Comparison of ENCODE assay signal across 13 cellular contexts in genomic region chr3:113832477-113833164, GRCh38. TPM values are rescaled to one million over a fixed set of nuclear protein-coding genes. Genes with fewer than 3 reads are reported as not detected.
DNase-seq lines count a peak whose midpoint lies in the region; ATAC-seq, FAIRE-seq and TF ChIP-seq lines count a peak whose summit lies in the region.
"Had no signal": no experiment of that assay in that cellular context is flagged by ENCODE, and none has a peak within 500 bp of the region (broad histone marks: within the 10 kb centered on the region; RNA-seq: fewer than 3 reads in every experiment).

No MANE protein-coding gene starts in this region.

- H3K4me1 Mint-ChIP-seq in effector memory CD8-positive, alpha-beta T cell (ENCODE audit: low read depth in 2 of 2): peaks cover 5 to 13% of the 10 kb centered on the region in 2 donors

- H3K27ac ChIP-seq in endothelial cell of umbilical vein (ENCODE audit: insufficient read depth, low read depth, low read length): peak overlapping the region; percentile 24
- H3K27ac ChIP-seq: tibial nerve had no signal

- H3K27me3 ChIP-seq in endothelial cell of umbilical vein (ENCODE audit: control insufficient read depth in 2 of 2, insufficient read depth in 2 of 2, low read length in 2 of 2): no peaks in the 10 kb centered on the region
- H3K27me3 ChIP-seq: tibial nerve had no signal

- ATAC-seq in GM18505 (IDR thresholded peaks at IDR 0.05; ENCODE audit: unreplicated experiment) (peak; percentile 42), GM21447 (IDR thresholded peaks at IDR 0.05; ENCODE audit: unreplicated experiment) (peak; percentile 35), HG03442 (IDR thresholded peaks at IDR 0.05; ENCODE audit: unreplicated experiment) (peak; percentile 52)
- no peak for ATAC-seq in effector memory CD8-positive, alpha-beta T cell (replicated peaks)
- ATAC-seq: WTC11 had no signal

- H3K36me3 ChIP-seq in endothelial cell of umbilical vein (ENCODE audit: control insufficient read depth in 2 of 2, extremely low read depth in 1 of 2, insufficient read depth in 2 of 2, low read length in 2 of 2): no peaks in the 10 kb centered on the region
- H3K36me3 ChIP-seq: tibial nerve had no signal

- H3K27me3 Mint-ChIP-seq in effector memory CD8-positive, alpha-beta T cell: no peaks in the 10 kb centered on the region
- H3K27me3 Mint-ChIP-seq: CD4-positive, alpha-beta memory T cell had no signal

- DNase-seq in endothelial cell of umbilical vein (ENCODE audit: low read depth, low spot score) (no peak), GM10266 (ENCODE audit: extremely low spot score) (no peak), retina (no peak), NCI-H82 treated with DMSO at 0.1 percent for 48 hours (lab: John Stamatoyannopoulos, UW; ENCODE audit: unreplicated experiment) (no peak)
- no peak for DNase-seq in effector memory CD8-positive, alpha-beta T cell
- DNase-seq: CD4-positive, alpha-beta memory T cell; endodermal cell; NCI-H1436 treated with DMSO at 0.1 percent for 48 hours had no signal

- BruUV-seq in endothelial cell of umbilical vein (replicated peaks; lab: Mats Ljungman, UMichigan): no TSS peak

- H3K27ac Mint-ChIP-seq in effector memory CD8-positive, alpha-beta T cell: no peak overlapping the region
- H3K27ac Mint-ChIP-seq: CD4-positive, alpha-beta memory T cell; endodermal cell; WTC11 had no signal

- no peaks in the 10 kb centered on the region for H4K20me1 ChIP-seq in endothelial cell of umbilical vein (replicated peaks; ENCODE audit: control insufficient read depth, extremely low read depth, insufficient read depth, low read length)

- no peaks in the 10 kb centered on the region for H3K79me2 ChIP-seq in endothelial cell of umbilical vein (ENCODE audit: control insufficient read depth, insufficient read depth, low read length)

- H2AFZ ChIP-seq in endothelial cell of umbilical vein (ENCODE audit: low read depth, low read length): no peak overlapping the region

- H3K4me3 Mint-ChIP-seq in effector memory CD8-positive, alpha-beta T cell: no peak overlapping the region
- H3K4me3 Mint-ChIP-seq: CD4-positive, alpha-beta memory T cell; endodermal cell; WTC11 had no signal

- no peaks in the 10 kb centered on the region for H3K9me1 ChIP-seq in endothelial cell of umbilical vein (replicated peaks; ENCODE audit: control insufficient read depth, extremely low read depth, insufficient read depth, low read length)

- H3K4me3 ChIP-seq in endothelial cell of umbilical vein (replicated peaks in 1 of 3; ENCODE audit: insufficient read depth in 1 of 3, low read depth in 1 of 3, low read length in 3 of 3): no peak overlapping the region
- H3K4me3 ChIP-seq: tibial nerve had no signal

- no peaks in the 10 kb centered on the region for H3K9me3 ChIP-seq in endothelial cell of umbilical vein (replicated peaks; ENCODE audit: control insufficient read depth, insufficient read depth, low read length)

- intact Hi-C loops in endothelial cell of umbilical vein (cut with micrococcal nuclease): no loop called here

- H3K9me3 Mint-ChIP-seq in effector memory CD8-positive, alpha-beta T cell: peaks cover 2 to 8% of the 10 kb centered on the region in 2 donors
- H3K9me3 Mint-ChIP-seq: endodermal cell, WTC11 had no signal

- POLR2A ChIA-PET in endothelial cell of umbilical vein (lab: Charles Lee): no interaction called here

- CTCF ChIA-PET in endothelial cell of umbilical vein (lab: Charles Lee): no interaction called here

- no peak overlapping the region for H3K4me2 ChIP-seq in endothelial cell of umbilical vein (ENCODE audit: insufficient read depth, low read length)

- TF ChIP-seq CTCF in endothelial cell of umbilical vein (IDR thresholded peaks at IDR 0.05; ENCODE audit: extremely low read depth in 1 of 2, insufficient read depth in 1 of 2, low read depth in 1 of 2, low read length in 2 of 2) (no peak), GM10266 (IDR thresholded peaks at IDR 0.05; ENCODE audit: control insufficient read depth, insufficient read depth, low read depth, missing control alignments) (no peak)

- dilution Hi-C loops in endothelial cell of umbilical vein (cut with MboI; ENCODE audit: extremely low pct_ligation_motif_present, low sequenced_read_pairs): no loop called here

- H3K4me1 ChIP-seq in endothelial cell of umbilical vein (ENCODE audit: control insufficient read depth, extremely low read depth, insufficient read depth, low read length): peaks cover 23% of the 10 kb centered on the region

- TF ChIP-seq POLR2A in GM18505 (IDR thresholded peaks at IDR 0.05; ENCODE audit: borderline replicate concordance, extremely low read depth, insufficient read depth, insufficient read length): no peak
- no peak for TF ChIP-seq POLR2A in endothelial cell of umbilical vein (IDR thresholded peaks at IDR 0.05; ENCODE audit: low read depth, low read length)

- no peak overlapping the region for H3K9ac ChIP-seq in endothelial cell of umbilical vein (replicated peaks; ENCODE audit: extremely low read depth, insufficient read depth, low read length)

- H3K36me3 Mint-ChIP-seq in effector memory CD8-positive, alpha-beta T cell (ENCODE audit: insufficient read depth): peaks cover 4% of the 10 kb centered on the region
- H3K36me3 Mint-ChIP-seq: WTC11 had no signal

- FAIRE-seq in endothelial cell of umbilical vein (lab: Jason Lieb, UNC): no peak

TF ChIP-seq in endothelial cell of umbilical vein, 7 proteins besides CTCF, POLR2A, EP300 and RAD21:
- TF ChIP-seq EZH2 (IDR thresholded peaks at IDR 0.05; ENCODE audit: borderline replicate concordance, low read depth, low read length, severe bottlenecking): no peak
- TF ChIP-seq POLR2AphosphoS5 (IDR thresholded peaks at IDR 0.05; ENCODE audit: insufficient read depth, low read depth, low read length): no peak
- TF ChIP-seq, protein P1, sequence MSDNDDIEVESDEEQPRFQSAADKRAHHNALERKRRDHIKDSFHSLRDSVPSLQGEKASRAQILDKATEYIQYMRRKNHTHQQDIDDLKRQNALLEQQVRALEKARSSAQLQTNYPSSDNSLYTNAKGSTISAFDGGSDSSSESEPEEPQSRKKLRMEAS (IDR thresholded peaks at IDR 0.05; ENCODE audit: insufficient read depth, insufficient read length): no peak
- TF ChIP-seq FOS (IDR thresholded peaks at IDR 0.05; ENCODE audit: borderline replicate concordance, insufficient read depth, low read length): no peak
- TF ChIP-seq MYC (IDR thresholded peaks at IDR 0.05; ENCODE audit: low read depth, low read length): no peak
- TF ChIP-seq JUN (IDR thresholded peaks at IDR 0.05; ENCODE audit: borderline replicate concordance, insufficient read depth, insufficient read length, low read depth): no peak
- TF ChIP-seq GATA2 (IDR thresholded peaks at IDR 0.05; ENCODE audit: insufficient read depth, insufficient read length, low read depth, low read length): no peak

RNA-seq across cellular contexts. Expression of gene GRAMD1C, which starts 6.0 kb away (rescaled TPM):
- total RNA-seq in endothelial cell of umbilical vein: 17.0 and 24.0 TPM in 2 replicates
- 3.1 and 7.0 TPM in 2 replicates for polyA plus RNA-seq in endothelial cell of umbilical vein
- polyA plus RNA-seq in endothelial cell of umbilical vein (2011; cell fraction: cytosol; rRNA removed): 3.4 and 4.1 TPM in 2 replicates
- polyA plus RNA-seq in endothelial cell of umbilical vein (2011; cell fraction: nucleus; rRNA removed): 23.4 and 28.3 TPM in 2 replicates
- polyA plus RNA-seq in endothelial cell of umbilical vein (2012): 8.8 and 15.1 TPM in 2 replicates
- 5.7 and 5.8 TPM in 2 replicates for polyA minus RNA-seq in endothelial cell of umbilical vein
- polyA minus RNA-seq in endothelial cell of umbilical vein (2011; cell fraction: cytosol; rRNA and poly(A)+ RNA removed): 2.7 TPM
- polyA minus RNA-seq in endothelial cell of umbilical vein (2011; cell fraction: nucleus; rRNA and poly(A)+ RNA removed): 17.5 and 20.4 TPM in 2 replicates
